ENCODE assay signal across 1 cellular context in the genomic region with DNA sequence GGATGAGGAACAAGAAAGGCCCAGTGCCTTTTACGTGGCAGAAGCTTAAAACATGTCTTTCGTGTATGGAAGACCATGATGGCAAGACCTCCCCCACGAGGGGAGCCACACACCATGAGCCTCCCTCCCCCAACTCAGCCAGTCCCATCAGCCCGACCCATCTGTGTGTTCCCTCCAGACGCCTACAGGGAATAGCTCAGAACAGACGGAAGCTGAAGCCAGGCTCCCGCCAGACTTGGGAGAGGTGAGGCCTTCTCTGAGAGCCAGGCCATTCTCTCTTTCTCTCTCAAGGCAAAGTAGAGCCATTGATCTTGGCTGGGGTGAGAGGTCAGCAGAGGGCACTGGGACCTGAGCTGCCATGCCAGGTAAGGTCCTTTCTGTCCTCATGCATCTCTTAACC.
TF ChIP-seq lines count a peak whose summit lies in the region.

No MANE protein-coding gene starts in this region.

TF ChIP-seq in GM23338, 12 proteins besides CTCF, POLR2A, EP300 and RAD21 (continued from another document):
- TF ChIP-seq, protein P1, sequence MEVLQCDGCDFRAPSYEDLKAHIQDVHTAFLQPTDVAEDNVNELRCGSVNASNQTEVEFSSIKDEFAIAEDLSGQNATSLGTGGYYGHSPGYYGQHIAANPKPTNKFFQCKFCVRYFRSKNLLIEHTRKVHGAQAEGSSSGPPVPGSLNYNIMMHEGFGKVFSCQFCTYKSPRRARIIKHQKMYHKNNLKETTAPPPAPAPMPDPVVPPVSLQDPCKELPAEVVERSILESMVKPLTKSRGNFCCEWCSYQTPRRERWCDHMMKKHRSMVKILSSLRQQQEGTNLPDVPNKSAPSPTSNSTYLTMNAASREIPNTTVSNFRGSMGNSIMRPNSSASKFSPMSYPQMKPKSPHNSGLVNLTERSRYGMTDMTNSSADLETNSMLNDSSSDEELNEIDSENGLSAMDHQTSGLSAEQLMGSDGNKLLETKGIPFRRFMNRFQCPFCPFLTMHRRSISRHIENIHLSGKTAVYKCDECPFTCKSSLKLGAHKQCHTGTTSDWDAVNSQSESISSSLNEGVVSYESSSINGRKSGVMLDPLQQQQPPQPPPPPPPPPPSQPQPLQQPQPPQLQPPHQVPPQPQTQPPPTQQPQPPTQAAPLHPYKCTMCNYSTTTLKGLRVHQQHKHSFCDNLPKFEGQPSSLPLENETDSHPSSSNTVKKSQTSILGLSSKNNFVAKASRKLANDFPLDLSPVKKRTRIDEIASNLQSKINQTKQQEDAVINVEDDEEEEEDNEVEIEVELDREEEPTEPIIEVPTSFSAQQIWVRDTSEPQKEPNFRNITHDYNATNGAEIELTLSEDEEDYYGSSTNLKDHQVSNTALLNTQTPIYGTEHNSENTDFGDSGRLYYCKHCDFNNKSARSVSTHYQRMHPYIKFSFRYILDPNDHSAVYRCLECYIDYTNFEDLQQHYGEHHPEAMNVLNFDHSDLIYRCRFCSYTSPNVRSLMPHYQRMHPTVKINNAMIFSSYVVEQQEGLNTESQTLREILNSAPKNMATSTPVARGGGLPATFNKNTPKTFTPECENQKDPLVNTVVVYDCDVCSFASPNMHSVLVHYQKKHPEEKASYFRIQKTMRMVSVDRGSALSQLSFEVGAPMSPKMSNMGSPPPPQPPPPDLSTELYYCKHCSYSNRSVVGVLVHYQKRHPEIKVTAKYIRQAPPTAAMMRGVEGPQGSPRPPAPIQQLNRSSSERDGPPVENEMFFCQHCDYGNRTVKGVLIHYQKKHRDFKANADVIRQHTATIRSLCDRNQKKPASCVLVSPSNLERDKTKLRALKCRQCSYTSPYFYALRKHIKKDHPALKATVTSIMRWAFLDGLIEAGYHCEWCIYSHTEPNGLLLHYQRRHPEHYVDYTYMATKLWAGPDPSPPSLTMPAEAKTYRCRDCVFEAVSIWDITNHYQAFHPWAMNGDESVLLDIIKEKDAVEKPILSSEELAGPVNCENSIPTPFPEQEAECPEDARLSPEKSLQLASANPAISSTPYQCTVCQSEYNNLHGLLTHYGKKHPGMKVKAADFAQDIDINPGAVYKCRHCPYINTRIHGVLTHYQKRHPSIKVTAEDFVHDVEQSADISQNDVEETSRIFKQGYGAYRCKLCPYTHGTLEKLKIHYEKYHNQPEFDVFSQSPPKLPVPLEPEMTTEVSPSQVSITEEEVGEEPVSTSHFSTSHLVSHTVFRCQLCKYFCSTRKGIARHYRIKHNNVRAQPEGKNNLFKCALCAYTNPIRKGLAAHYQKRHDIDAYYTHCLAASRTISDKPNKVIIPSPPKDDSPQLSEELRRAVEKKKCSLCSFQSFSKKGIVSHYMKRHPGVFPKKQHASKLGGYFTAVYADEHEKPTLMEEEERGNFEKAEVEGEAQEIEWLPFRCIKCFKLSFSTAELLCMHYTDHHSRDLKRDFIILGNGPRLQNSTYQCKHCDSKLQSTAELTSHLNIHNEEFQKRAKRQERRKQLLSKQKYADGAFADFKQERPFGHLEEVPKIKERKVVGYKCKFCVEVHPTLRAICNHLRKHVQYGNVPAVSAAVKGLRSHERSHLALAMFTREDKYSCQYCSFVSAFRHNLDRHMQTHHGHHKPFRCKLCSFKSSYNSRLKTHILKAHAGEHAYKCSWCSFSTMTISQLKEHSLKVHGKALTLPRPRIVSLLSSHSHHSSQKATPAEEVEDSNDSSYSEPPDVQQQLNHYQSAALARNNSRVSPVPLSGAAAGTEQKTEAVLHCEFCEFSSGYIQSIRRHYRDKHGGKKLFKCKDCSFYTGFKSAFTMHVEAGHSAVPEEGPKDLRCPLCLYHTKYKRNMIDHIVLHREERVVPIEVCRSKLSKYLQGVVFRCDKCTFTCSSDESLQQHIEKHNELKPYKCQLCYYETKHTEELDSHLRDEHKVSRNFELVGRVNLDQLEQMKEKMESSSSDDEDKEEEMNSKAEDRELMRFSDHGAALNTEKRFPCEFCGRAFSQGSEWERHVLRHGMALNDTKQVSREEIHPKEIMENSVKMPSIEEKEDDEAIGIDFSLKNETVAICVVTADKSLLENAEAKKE (CRISPR knock-in tag; IDR thresholded peaks at IDR 0.05): no peak
- TF ChIP-seq CREB1 (CRISPR knock-in tag; IDR thresholded peaks at IDR 0.05; ENCODE audit: low read depth): no peak
- TF ChIP-seq, protein P2, sequence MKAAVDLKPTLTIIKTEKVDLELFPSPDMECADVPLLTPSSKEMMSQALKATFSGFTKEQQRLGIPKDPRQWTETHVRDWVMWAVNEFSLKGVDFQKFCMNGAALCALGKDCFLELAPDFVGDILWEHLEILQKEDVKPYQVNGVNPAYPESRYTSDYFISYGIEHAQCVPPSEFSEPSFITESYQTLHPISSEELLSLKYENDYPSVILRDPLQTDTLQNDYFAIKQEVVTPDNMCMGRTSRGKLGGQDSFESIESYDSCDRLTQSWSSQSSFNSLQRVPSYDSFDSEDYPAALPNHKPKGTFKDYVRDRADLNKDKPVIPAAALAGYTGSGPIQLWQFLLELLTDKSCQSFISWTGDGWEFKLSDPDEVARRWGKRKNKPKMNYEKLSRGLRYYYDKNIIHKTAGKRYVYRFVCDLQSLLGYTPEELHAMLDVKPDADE (IDR thresholded peaks at IDR 0.05): no peak
- no peak for TF ChIP-seq NANOG (IDR thresholded peaks at IDR 0.05; ENCODE audit: borderline replicate concordance)
- TF ChIP-seq JUNB (IDR thresholded peaks at IDR 0.05; ENCODE audit: unreplicated experiment): no peak
- no peak for TF ChIP-seq ZNF114 (CRISPR knock-in tag; IDR thresholded peaks at IDR 0.05)
- TF ChIP-seq EZH2 (IDR thresholded peaks at IDR 0.05; ENCODE audit: low read depth, unreplicated experiment): no peak
- no peak for TF ChIP-seq EZH2phosphoT487 (IDR thresholded peaks at IDR 0.05; ENCODE audit: unreplicated experiment)
- TF ChIP-seq STAT1 (IDR thresholded peaks at IDR 0.05; ENCODE audit: unreplicated experiment): no peak
- no peak for TF ChIP-seq POLR2AphosphoS5 (IDR thresholded peaks at IDR 0.05; ENCODE audit: low read depth)
